ENCODE assay signal across 1 cellular context in the genomic region with DNA sequence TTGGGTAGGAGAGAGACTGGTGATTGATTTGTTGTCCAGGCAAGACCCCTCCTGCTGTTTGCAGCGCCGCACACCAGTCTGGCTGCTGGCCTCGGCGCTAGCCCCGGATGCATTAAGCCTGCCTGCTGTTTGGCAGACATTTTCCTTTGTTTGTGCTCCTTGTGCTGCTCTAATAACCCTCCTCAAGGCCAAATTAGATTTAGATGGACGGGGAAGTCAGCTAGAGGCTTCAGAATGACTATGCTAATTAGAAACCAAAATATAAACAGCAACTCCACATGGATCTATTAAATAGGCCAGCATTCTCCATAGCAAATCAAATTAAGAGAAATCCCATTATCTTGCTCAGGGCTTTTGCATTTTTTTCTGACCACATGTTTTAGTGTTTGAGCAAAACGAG.
TF ChIP-seq lines count a peak whose summit lies in the region.

No MANE protein-coding gene starts in this region.

TF ChIP-seq in SK-N-SH, 30 proteins besides CTCF, POLR2A, EP300 and RAD21 (continued from another document):
- no peak for TF ChIP-seq NRF1 (IDR thresholded peaks at IDR 0.05; ENCODE audit: low read depth, low read length)
- no peak for TF ChIP-seq NFIC (IDR thresholded peaks at IDR 0.05; ENCODE audit: borderline replicate concordance)
- TF ChIP-seq RXRA (IDR thresholded peaks at IDR 0.05; ENCODE audit: borderline replicate concordance, low read depth) = no peak
